1 cellular context compared by ENCODE assay signal in genomic region chr17:4247981-4248388, GRCh38.
TF ChIP-seq lines count a peak whose summit lies in the region.

No MANE protein-coding gene starts in this region.

TF ChIP-seq in WTC11, 78 proteins besides CTCF, POLR2A, EP300 and RAD21 (continued from another document):
- TF ChIP-seq, protein P1, sequence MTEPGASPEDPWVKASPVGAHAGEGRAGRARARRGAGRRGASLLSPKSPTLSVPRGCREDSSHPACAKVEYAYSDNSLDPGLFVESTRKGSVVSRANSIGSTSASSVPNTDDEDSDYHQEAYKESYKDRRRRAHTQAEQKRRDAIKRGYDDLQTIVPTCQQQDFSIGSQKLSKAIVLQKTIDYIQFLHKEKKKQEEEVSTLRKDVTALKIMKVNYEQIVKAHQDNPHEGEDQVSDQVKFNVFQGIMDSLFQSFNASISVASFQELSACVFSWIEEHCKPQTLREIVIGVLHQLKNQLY (CRISPR knock-in tag; IDR thresholded peaks at IDR 0.05), result no peak
- TF ChIP-seq ETV6 (CRISPR knock-in tag; IDR thresholded peaks at IDR 0.05) (no peak), NFYB (CRISPR knock-in tag; conservative IDR thresholded peaks at IDR 0.05; ENCODE audit: low read depth) (no peak), ZNF263 (CRISPR knock-in tag; IDR thresholded peaks at IDR 0.05; ENCODE audit: low read depth) (no peak), NFE2L1 (CRISPR knock-in tag; IDR thresholded peaks at IDR 0.05) (no peak)
- TF ChIP-seq, protein P2, sequence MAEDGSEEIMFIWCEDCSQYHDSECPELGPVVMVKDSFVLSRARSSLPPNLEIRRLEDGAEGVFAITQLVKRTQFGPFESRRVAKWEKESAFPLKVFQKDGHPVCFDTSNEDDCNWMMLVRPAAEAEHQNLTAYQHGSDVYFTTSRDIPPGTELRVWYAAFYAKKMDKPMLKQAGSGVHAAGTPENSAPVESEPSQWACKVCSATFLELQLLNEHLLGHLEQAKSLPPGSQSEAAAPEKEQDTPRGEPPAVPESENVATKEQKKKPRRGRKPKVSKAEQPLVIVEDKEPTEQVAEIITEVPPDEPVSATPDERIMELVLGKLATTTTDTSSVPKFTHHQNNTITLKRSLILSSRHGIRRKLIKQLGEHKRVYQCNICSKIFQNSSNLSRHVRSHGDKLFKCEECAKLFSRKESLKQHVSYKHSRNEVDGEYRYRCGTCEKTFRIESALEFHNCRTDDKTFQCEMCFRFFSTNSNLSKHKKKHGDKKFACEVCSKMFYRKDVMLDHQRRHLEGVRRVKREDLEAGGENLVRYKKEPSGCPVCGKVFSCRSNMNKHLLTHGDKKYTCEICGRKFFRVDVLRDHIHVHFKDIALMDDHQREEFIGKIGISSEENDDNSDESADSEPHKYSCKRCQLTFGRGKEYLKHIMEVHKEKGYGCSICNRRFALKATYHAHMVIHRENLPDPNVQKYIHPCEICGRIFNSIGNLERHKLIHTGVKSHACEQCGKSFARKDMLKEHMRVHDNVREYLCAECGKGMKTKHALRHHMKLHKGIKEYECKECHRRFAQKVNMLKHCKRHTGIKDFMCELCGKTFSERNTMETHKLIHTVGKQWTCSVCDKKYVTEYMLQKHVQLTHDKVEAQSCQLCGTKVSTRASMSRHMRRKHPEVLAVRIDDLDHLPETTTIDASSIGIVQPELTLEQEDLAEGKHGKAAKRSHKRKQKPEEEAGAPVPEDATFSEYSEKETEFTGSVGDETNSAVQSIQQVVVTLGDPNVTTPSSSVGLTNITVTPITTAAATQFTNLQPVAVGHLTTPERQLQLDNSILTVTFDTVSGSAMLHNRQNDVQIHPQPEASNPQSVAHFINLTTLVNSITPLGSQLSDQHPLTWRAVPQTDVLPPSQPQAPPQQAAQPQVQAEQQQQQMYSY (CRISPR knock-in tag; IDR thresholded peaks at IDR 0.05), result no peak
- TF ChIP-seq, protein P3, sequence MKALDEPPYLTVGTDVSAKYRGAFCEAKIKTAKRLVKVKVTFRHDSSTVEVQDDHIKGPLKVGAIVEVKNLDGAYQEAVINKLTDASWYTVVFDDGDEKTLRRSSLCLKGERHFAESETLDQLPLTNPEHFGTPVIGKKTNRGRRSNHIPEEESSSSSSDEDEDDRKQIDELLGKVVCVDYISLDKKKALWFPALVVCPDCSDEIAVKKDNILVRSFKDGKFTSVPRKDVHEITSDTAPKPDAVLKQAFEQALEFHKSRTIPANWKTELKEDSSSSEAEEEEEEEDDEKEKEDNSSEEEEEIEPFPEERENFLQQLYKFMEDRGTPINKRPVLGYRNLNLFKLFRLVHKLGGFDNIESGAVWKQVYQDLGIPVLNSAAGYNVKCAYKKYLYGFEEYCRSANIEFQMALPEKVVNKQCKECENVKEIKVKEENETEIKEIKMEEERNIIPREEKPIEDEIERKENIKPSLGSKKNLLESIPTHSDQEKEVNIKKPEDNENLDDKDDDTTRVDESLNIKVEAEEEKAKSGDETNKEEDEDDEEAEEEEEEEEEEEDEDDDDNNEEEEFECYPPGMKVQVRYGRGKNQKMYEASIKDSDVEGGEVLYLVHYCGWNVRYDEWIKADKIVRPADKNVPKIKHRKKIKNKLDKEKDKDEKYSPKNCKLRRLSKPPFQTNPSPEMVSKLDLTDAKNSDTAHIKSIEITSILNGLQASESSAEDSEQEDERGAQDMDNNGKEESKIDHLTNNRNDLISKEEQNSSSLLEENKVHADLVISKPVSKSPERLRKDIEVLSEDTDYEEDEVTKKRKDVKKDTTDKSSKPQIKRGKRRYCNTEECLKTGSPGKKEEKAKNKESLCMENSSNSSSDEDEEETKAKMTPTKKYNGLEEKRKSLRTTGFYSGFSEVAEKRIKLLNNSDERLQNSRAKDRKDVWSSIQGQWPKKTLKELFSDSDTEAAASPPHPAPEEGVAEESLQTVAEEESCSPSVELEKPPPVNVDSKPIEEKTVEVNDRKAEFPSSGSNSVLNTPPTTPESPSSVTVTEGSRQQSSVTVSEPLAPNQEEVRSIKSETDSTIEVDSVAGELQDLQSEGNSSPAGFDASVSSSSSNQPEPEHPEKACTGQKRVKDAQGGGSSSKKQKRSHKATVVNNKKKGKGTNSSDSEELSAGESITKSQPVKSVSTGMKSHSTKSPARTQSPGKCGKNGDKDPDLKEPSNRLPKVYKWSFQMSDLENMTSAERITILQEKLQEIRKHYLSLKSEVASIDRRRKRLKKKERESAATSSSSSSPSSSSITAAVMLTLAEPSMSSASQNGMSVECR (CRISPR knock-in tag; IDR thresholded peaks at IDR 0.05; ENCODE audit: borderline replicate concordance), result no peak
TF ChIP-seq in WTC11: peak in this region for 0.
